In genomic region chr13:98989469-98990235, GRCh38 we compare ENCODE assay signal across 19 cellular contexts. TPM values are rescaled to one million over a fixed set of nuclear protein-coding genes. Genes with fewer than 3 reads are reported as not detected.
A peak's percentile ranks its signal among the peaks of the same experiment; 100 is the strongest.
DNase-seq lines count a peak whose midpoint lies in the region; ATAC-seq and TF ChIP-seq lines count a peak whose summit lies in the region.
"Had no signal": no experiment of that assay in that cellular context is flagged by ENCODE, and none has a peak within 500 bp of the region (broad histone marks: within the 10 kb centered on the region; RNA-seq: fewer than 3 reads in every experiment).

No MANE protein-coding gene starts in this region.

- no peak overlapping the region for H3K4me3 Mint-ChIP-seq in activated T-cell treated with anti-CD3 and anti-CD28 coated beads, Interleukin-2, amount 50 U/mL, for 4 hours
- no peak overlapping the region for H3K4me3 Mint-ChIP-seq in Calu3 (ENCODE audit: low read depth, unreplicated experiment)
- peak overlapping the region; percentile 4 for H3K4me3 Mint-ChIP-seq in activated T-helper 17 cell treated with anti-CD3 and anti-CD28 coated beads, Interleukin-2, amount 50 U/mL, for 72 hours
- H3K4me3 Mint-ChIP-seq in naive thymus-derived CD8-positive, alpha-beta T cell = no peak overlapping the region
- no peak overlapping the region for H3K4me3 Mint-ChIP-seq in CD8-positive, alpha-beta T cell
- H3K4me3 Mint-ChIP-seq: H9 had no signal

- ATAC-seq in activated T-cell treated with anti-CD3 and anti-CD28 coated beads, Interleukin-2, amount 50 U/mL, for 4 hours = peak; percentile 77 to 83
- ATAC-seq in activated T-helper 17 cell treated with anti-CD3 and anti-CD28 coated beads, Interleukin-2, amount 50 U/mL, for 72 hours (replicated peaks) = peak; percentile 93
- ATAC-seq in naive thymus-derived CD8-positive, alpha-beta T cell = no peak
- no peak for ATAC-seq in CD8-positive, alpha-beta T cell
- no peak for ATAC-seq in HG03439 (IDR thresholded peaks at IDR 0.05; ENCODE audit: unreplicated experiment)
- ATAC-seq: PC-3 had no signal

- CTCF ChIA-PET in Calu3 (lab: Charles Lee) = no interaction called here
- CTCF ChIA-PET in CD8-positive, alpha-beta T cell (lab: Charles Lee) = no interaction called here

- H3K36me3 Mint-ChIP-seq in activated T-cell treated with anti-CD3 and anti-CD28 coated beads, Interleukin-2, amount 50 U/mL, for 4 hours (ENCODE audit: insufficient read depth) = no peaks in the 10 kb centered on the region
- no peaks in the 10 kb centered on the region for H3K36me3 Mint-ChIP-seq in Calu3 (ENCODE audit: insufficient read depth, unreplicated experiment)
- H3K36me3 Mint-ChIP-seq in activated T-helper 17 cell treated with anti-CD3 and anti-CD28 coated beads, Interleukin-2, amount 50 U/mL, for 72 hours (ENCODE audit: low read depth) = no peaks in the 10 kb centered on the region
- H3K36me3 Mint-ChIP-seq in naive thymus-derived CD8-positive, alpha-beta T cell = peaks cover 0 to 6% (median 4%) of the 10 kb centered on the region in 3 donors
- H3K36me3 Mint-ChIP-seq in CD8-positive, alpha-beta T cell = peaks cover 6% of the 10 kb centered on the region

- intact Hi-C loops in Calu3 (cut with micrococcal nuclease; ENCODE audit: unreplicated experiment) = no loop called here
- intact Hi-C loops in CD8-positive, alpha-beta T cell (cut with DNase I, micrococcal nuclease) = loop anchor here in 1 of 2 experiments (5.0 kb wide), 1 partner anchor 38 kb away; no protein-coding TSS in a partner anchor

- no peaks in the 10 kb centered on the region for H3K9me3 Mint-ChIP-seq in activated T-cell treated with anti-CD3 and anti-CD28 coated beads, Interleukin-2, amount 50 U/mL, for 4 hours
- H3K9me3 Mint-ChIP-seq in Calu3 (ENCODE audit: low read depth, unreplicated experiment) = no peaks in the 10 kb centered on the region
- H3K9me3 Mint-ChIP-seq in activated T-helper 17 cell treated with anti-CD3 and anti-CD28 coated beads, Interleukin-2, amount 50 U/mL, for 72 hours = no peaks in the 10 kb centered on the region
- no peaks in the 10 kb centered on the region for H3K9me3 Mint-ChIP-seq in naive thymus-derived CD8-positive, alpha-beta T cell
- H3K9me3 Mint-ChIP-seq in CD8-positive, alpha-beta T cell = no peaks in the 10 kb centered on the region
- H3K9me3 Mint-ChIP-seq: H9 had no signal

- H3K4me1 ChIP-seq in CD8-positive, alpha-beta T cell (ENCODE audit: insufficient read depth, low read length) = peaks cover 18% of the 10 kb centered on the region
- H3K4me1 ChIP-seq: BLaER1 had no signal

- no peaks in the 10 kb centered on the region for H3K9me3 ChIP-seq in CD8-positive, alpha-beta T cell (ENCODE audit: low read length)
- H3K9me3 ChIP-seq: BLaER1 had no signal

- H3K27ac ChIP-seq in CD8-positive, alpha-beta T cell (ENCODE audit: low read depth, low read length) = no peak overlapping the region
- H3K27ac ChIP-seq: BLaER1, HL-60, RWPE1 had no signal

- no peak overlapping the region for H3K4me3 ChIP-seq in CD8-positive, alpha-beta T cell (ENCODE audit: low read depth, low read length)
- H3K4me3 ChIP-seq: BLaER1 had no signal

- POLR2A ChIA-PET in naive thymus-derived CD8-positive, alpha-beta T cell (lab: Charles Lee) = interaction anchor here (0.9 to 1.2 kb wide), 3 partner anchors 11 to 92 kb away, joined by 3 to 4 read pairs (median 3); no protein-coding TSS in a partner anchor
- POLR2A ChIA-PET in CD8-positive, alpha-beta T cell (lab: Charles Lee) = no interaction called here

- H3K36me3 ChIP-seq in CD8-positive, alpha-beta T cell (ENCODE audit: insufficient read depth, low read length) = no peaks in the 10 kb centered on the region
- H3K36me3 ChIP-seq: BLaER1 had no signal

- H3K4me1 Mint-ChIP-seq in activated T-cell treated with anti-CD3 and anti-CD28 coated beads, Interleukin-2, amount 50 U/mL, for 4 hours (ENCODE audit: low read depth) = peaks cover 58% of the 10 kb centered on the region
- H3K4me1 Mint-ChIP-seq in Calu3 (ENCODE audit: low read depth, unreplicated experiment) = peaks cover 20% of the 10 kb centered on the region
- H3K4me1 Mint-ChIP-seq in activated T-helper 17 cell treated with anti-CD3 and anti-CD28 coated beads, Interleukin-2, amount 50 U/mL, for 72 hours = peaks cover 30% of the 10 kb centered on the region
- peaks cover 27 to 74% (median 64%) of the 10 kb centered on the region in 4 donors for H3K4me1 Mint-ChIP-seq in naive thymus-derived CD8-positive, alpha-beta T cell
- peaks cover 67% of the 10 kb centered on the region for H3K4me1 Mint-ChIP-seq in CD8-positive, alpha-beta T cell (ENCODE audit: low read depth)

- no TSS peak for BruUV-seq in Calu3 (replicated peaks; lab: Mats Ljungman, UMichigan)

- no peak for DNase-seq in activated T-cell treated with anti-CD3 and anti-CD28 coated beads, Interleukin-2, amount 50 U/mL, for 4 hours
- DNase-seq in activated T-cell treated with anti-CD3 and anti-CD28 coated beads for 4 hours = no peak
- DNase-seq in Calu3 = no peak
- DNase-seq in naive thymus-derived CD8-positive, alpha-beta T cell = no peak
- no peak for DNase-seq in CD8-positive, alpha-beta T cell
- DNase-seq in HuH-7 (ENCODE audit: low spot score) = no peak
- DNase-seq: DND-41, H9, IMR-90, NCI-H1417 treated with DMSO at 0.1 percent for 48 hours, NCI-H187 treated with DMSO at 0.1 percent for 48 hours, NCI-H345, NCI-H524 treated with DMSO at 0.1 percent for 48 hours, PC-3 had no signal

- no peak for TF ChIP-seq CTCF in Calu3 (IDR thresholded peaks at IDR 0.05; ENCODE audit: unreplicated experiment)
- TF ChIP-seq CTCF in CD8-positive, alpha-beta T cell (IDR thresholded peaks at IDR 0.05) = no peak

- no peaks in the 10 kb centered on the region for H3K27me3 ChIP-seq in CD8-positive, alpha-beta T cell (ENCODE audit: insufficient read depth, low read length)
- H3K27me3 ChIP-seq: BLaER1 had no signal

- peak overlapping the region; percentile 73 for H3K27ac Mint-ChIP-seq in Calu3 (ENCODE audit: unreplicated experiment)
- no peak overlapping the region for H3K27ac Mint-ChIP-seq in activated T-helper 17 cell treated with anti-CD3 and anti-CD28 coated beads, Interleukin-2, amount 50 U/mL, for 72 hours
- peak overlapping the region in 7 of 10 donors; percentile 16 to 66 (median 53) for H3K27ac Mint-ChIP-seq in naive thymus-derived CD8-positive, alpha-beta T cell
- no peak overlapping the region for H3K27ac Mint-ChIP-seq in CD8-positive, alpha-beta T cell
- H3K27ac Mint-ChIP-seq: H9 had no signal

- no peaks in the 10 kb centered on the region for H3K27me3 Mint-ChIP-seq in activated T-cell treated with anti-CD3 and anti-CD28 coated beads, Interleukin-2, amount 50 U/mL, for 4 hours (ENCODE audit: low read depth)
- H3K27me3 Mint-ChIP-seq in Calu3 (ENCODE audit: unreplicated experiment) = no peaks in the 10 kb centered on the region
- H3K27me3 Mint-ChIP-seq in activated T-helper 17 cell treated with anti-CD3 and anti-CD28 coated beads, Interleukin-2, amount 50 U/mL, for 72 hours = no peaks in the 10 kb centered on the region
- H3K27me3 Mint-ChIP-seq in naive thymus-derived CD8-positive, alpha-beta T cell = no peaks in the 10 kb centered on the region
- H3K27me3 Mint-ChIP-seq in CD8-positive, alpha-beta T cell (ENCODE audit: low read depth) = no peaks in the 10 kb centered on the region

RNA-seq across cellular contexts. Expression of gene DOCK9, which starts 11.8 kb away (rescaled TPM):
- total RNA-seq in activated T-cell treated with anti-CD3 and anti-CD28 coated beads, Interleukin-2, amount 50 U/mL, for 4 hours = 10 to 100 TPM; 25.8 to 34.9 (median 28.4) TPM
- total RNA-seq in Calu3 (2022) = 21.1 and 26.2 TPM in 2 replicates
- total RNA-seq in activated T-helper 17 cell treated with anti-CD3 and anti-CD28 coated beads, Interleukin-2, amount 50 U/mL, for 72 hours = 10 to 100 TPM; 50.2 to 70.4 TPM
- total RNA-seq in naive thymus-derived CD8-positive, alpha-beta T cell = 100 to 1,000 TPM; 201 to 211 TPM
- 10 to 100 TPM in 2 of 3 donors, 1 to 10 TPM in 1; 6.6 to 36.8 (median 21.0) TPM for polyA plus RNA-seq in naive thymus-derived CD8-positive, alpha-beta T cell
- 10 to 100 TPM; 66.3 to 75.5 TPM for total RNA-seq in CD8-positive, alpha-beta T cell

Comparison
In these comparisons a context has a peak if more than half of its experiments do, and no peak if none do; other contexts are left out.
1. ATAC-seq: peak in activated T-cell treated with anti-CD3 and anti-CD28 coated beads, Interleukin-2, amount 50 U/mL, for 4 hours (2 of 2) and activated T-helper 17 cell treated with anti-CD3 and anti-CD28 coated beads, Interleukin-2, amount 50 U/mL, for 72 hours (single experiment); none in naive thymus-derived CD8-positive, alpha-beta T cell (0 of 2), CD8-positive, alpha-beta T cell (single experiment) and HG03439 (single experiment).
2. H3K27ac Mint-ChIP-seq: peak in Calu3 (single experiment) and naive thymus-derived CD8-positive, alpha-beta T cell (7 of 10); none in activated T-helper 17 cell treated with anti-CD3 and anti-CD28 coated beads, Interleukin-2, amount 50 U/mL, for 72 hours (single experiment) and CD8-positive, alpha-beta T cell (single experiment).